Comparison of ENCODE assay signal across 15 cellular contexts in genomic region chr7:105594034-105594433, GRCh38. TPM values are rescaled to one million over a fixed set of nuclear protein-coding genes. Genes with fewer than 3 reads are reported as not detected.
DNase-seq lines count a peak whose midpoint lies in the region; ATAC-seq, FAIRE-seq and TF ChIP-seq lines count a peak whose summit lies in the region.
"Had no signal": no experiment of that assay in that cellular context is flagged by ENCODE, and none has a peak within 500 bp of the region (broad histone marks: within the 10 kb centered on the region; RNA-seq: fewer than 3 reads in every experiment).

No MANE protein-coding gene starts in this region.

- TF ChIP-seq CTCF in D721Med (IDR thresholded peaks at IDR 0.05; ENCODE audit: insufficient read depth, missing control alignments) (peak; percentile 35), KMS-11 (conservative IDR thresholded peaks at IDR 0.05; ENCODE audit: low read depth, low read length) (peak; percentile 69), endodermal cell (conservative IDR thresholded peaks at IDR 0.05) (peak; percentile 66)

- H3K4me1 ChIP-seq in KMS-11 (ENCODE audit: low read depth, poor library complexity, severe bottlenecking) (peaks cover 60% of the 10 kb centered on the region), endodermal cell (ENCODE audit: control insufficient read depth, insufficient read depth, low read length) (no peaks in the 10 kb centered on the region)

- WGBS in endodermal cell (ENCODE audit: insufficient coverage in 1 of 2, insufficient read length in 1 of 2), 2 experiments = 80 to 92% methylated on average over 3 of the region's 3 CpGs

- no peaks in the 10 kb centered on the region for H3K9me3 Mint-ChIP-seq in endodermal cell
- H3K9me3 Mint-ChIP-seq: CD14-positive monocyte had no signal

- H3K36me3 Mint-ChIP-seq in endodermal cell (ENCODE audit: low read depth) = no peaks in the 10 kb centered on the region
- H3K36me3 Mint-ChIP-seq: CD14-positive monocyte had no signal

- no peak for ATAC-seq in GM19023 (IDR thresholded peaks at IDR 0.05; ENCODE audit: unreplicated experiment)

- H3K4me3 Mint-ChIP-seq in endodermal cell = no peak overlapping the region
- H3K4me3 Mint-ChIP-seq: CD14-positive monocyte had no signal

- peaks cover 14% of the 10 kb centered on the region for H3K4me1 Mint-ChIP-seq in endodermal cell

- H3K27ac ChIP-seq in KMS-11 = peak overlapping the region; percentile 68
- no peak overlapping the region for H3K27ac ChIP-seq in endodermal cell (ENCODE audit: low read depth, low read length)

- H3K36me3 ChIP-seq in KMS-11 (ENCODE audit: insufficient read depth) (no peaks in the 10 kb centered on the region), endodermal cell (ENCODE audit: control insufficient read depth, insufficient read depth, low read length) (no peaks in the 10 kb centered on the region)

- FAIRE-seq in D721Med (lab: Jason Lieb, UNC) = no peak

- H3K27ac Mint-ChIP-seq in endodermal cell = no peak overlapping the region
- H3K27ac Mint-ChIP-seq: CD14-positive monocyte had no signal

- no peaks in the 10 kb centered on the region for H3K27me3 Mint-ChIP-seq in endodermal cell (ENCODE audit: insufficient read depth)

- H3K27me3 ChIP-seq in KMS-11 (ENCODE audit: insufficient read depth, low read depth) (no peaks in the 10 kb centered on the region), endodermal cell (ENCODE audit: control insufficient read depth, insufficient read depth, low read length, poor library complexity, severe bottlenecking) (no peaks in the 10 kb centered on the region)

- H3K79me2 ChIP-seq in KMS-11 (ENCODE audit: insufficient read depth, low read depth) = no peaks in the 10 kb centered on the region

- H3K9ac ChIP-seq in KMS-11 (peak overlapping the region; percentile 31; the same call in 1 of the 2 replicates), endodermal cell (ENCODE audit: extremely low read depth, low read length, poor library complexity, severe bottlenecking) (no peak overlapping the region)

- no peak for DNase-seq in D721Med (ENCODE audit: insufficient read length, low spot score)
- peak; percentile 26 to 56 for DNase-seq in NCI-H526 (lab: John Stamatoyannopoulos, UW)
- DNase-seq in endodermal cell = peak; percentile 57
- DNase-seq in SK-N-DZ (ENCODE audit: low spot score) = no peak
- DNase-seq in COLO829 (ENCODE audit: low spot score) = no peak
- no peak for DNase-seq in Ammon's horn (ENCODE audit: low spot score)
- DNase-seq: activated CD4-positive, alpha-beta T cell treated with anti-CD3 and anti-CD28 coated beads, Interleukin-2, amount 50 U/mL, for 4 hours; HCEC 1CT; IMR-90; NCI-H774; retina had no signal

- no peak overlapping the region for H3K4me3 ChIP-seq in KMS-11 (IDR thresholded peaks at IDR 0.05; ENCODE audit: insufficient read depth, low read depth, low read length)
- H3K4me3 ChIP-seq in endodermal cell (ENCODE audit: low read length) = no peak overlapping the region

- H3K4me2 ChIP-seq in KMS-11 = peak overlapping the region; percentile 61

- peak overlapping the region; percentile 50 for H2AFZ ChIP-seq in KMS-11 (ENCODE audit: low read depth)

- H4K20me1 ChIP-seq in KMS-11 (ENCODE audit: insufficient read depth) = no peaks in the 10 kb centered on the region

- H3K9me3 ChIP-seq in endodermal cell (ENCODE audit: control insufficient read depth, low read length) = no peaks in the 10 kb centered on the region

RNA-seq across cellular contexts. Expression of gene EFCAB10, which starts 12.7 kb away (rescaled TPM):
- under 1 TPM; 0.68 to 0.89 TPM for total RNA-seq in endodermal cell
- polyA plus RNA-seq in endodermal cell (2013, experiment 1 of 2) = 0.96 TPM
- polyA plus RNA-seq in endodermal cell (2013, experiment 2 of 2) = 0.46 TPM
- 1.4 and 1.6 TPM in 2 replicates for polyA plus RNA-seq in SK-N-DZ (2014; cell fraction: cytosol; rRNA removed)
- 0.93 and 1.7 TPM in 2 replicates for polyA plus RNA-seq in SK-N-DZ (2014; cell fraction: nucleus; rRNA removed)
- total RNA-seq: fibroblast of lung, IMR-90 had no signal
- polyA plus RNA-seq: CD14-positive monocyte, fibroblast of lung, IMR-90 had no signal

Comparison
In these comparisons a context has a peak if more than half of its experiments do, and no peak if none do; other contexts are left out.
1. DNase-seq: peak in NCI-H526 (2 of 2) and endodermal cell (single experiment); none in D721Med (single experiment), SK-N-DZ (single experiment), COLO829 (single experiment) and Ammon's horn (single experiment).
2. Peak in every context shown above with its lines, with median percentiles within 50 percentile points of each other: CTCF ChIP-seq.